Comparison of ENCODE assay signal across 12 cellular contexts in the genomic region with DNA sequence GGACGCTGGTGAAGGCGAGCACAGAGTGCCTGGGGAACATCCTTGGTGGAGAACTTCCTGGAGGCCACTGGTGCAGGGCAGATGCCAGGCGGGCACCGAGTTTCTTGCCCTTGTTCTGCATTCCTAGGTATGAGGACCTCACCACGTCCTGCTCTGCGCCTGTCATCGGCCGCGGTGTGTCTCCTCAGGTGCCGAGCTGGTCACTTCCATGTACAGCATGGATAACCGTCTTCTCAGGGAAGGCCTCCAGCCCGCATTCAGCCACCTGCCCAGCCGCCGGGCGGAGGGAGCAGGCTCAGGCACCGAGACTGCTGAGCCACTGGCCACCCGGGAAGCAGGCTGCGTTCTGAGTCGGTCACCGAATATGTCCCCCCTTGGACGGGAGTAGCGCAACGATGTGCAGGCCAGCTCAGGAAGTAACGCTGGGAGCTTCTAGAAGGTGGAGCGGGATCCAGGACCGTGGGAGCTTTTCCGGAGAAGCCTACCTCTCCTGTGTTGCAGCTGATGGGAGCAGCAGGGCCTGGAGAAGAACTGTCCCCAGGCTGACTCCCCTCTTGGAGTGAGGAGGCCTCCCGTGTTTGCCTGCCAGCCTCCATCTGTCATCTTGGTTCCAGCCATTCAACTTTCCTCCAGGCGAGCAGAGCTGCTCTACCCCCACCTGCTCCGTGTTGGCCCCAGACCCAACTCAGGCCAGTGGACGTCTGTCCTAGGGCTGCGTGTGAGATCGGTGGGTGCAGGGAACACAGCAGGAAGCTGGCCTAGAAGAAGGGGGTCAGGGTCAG. TPM values are rescaled to one million over a fixed set of nuclear protein-coding genes. Genes with fewer than 3 reads are reported as not detected.
DNase-seq lines count a peak whose midpoint lies in the region; ATAC-seq and TF ChIP-seq lines count a peak whose summit lies in the region.
"Had no signal": no experiment of that assay in that cellular context is flagged by ENCODE, and none has a peak within 500 bp of the region (broad histone marks: within the 10 kb centered on the region; RNA-seq: fewer than 3 reads in every experiment).

No MANE protein-coding gene starts in this region.

- POLR2A ChIA-PET in HCT116 (lab: Charles Lee): no interaction called here

- intact Hi-C loops in HCT116 (cut with micrococcal nuclease): no loop called here

- WGBS in neuronal stem cell (ENCODE audit: extremely low coverage in 2 of 2, insufficient read length in 2 of 2, insufficient replicate concordance in 1 of 2), 2 donors: no CpG with 5 or more reads among the region's 33 CpGs

- H3K23ac ChIP-seq in neuronal stem cell (ENCODE audit: low read depth, low read length, poor library complexity): peak overlapping the region; percentile 47

- H3K36me3 ChIP-seq in HCT116 (ENCODE audit: control insufficient read depth in 1 of 2, insufficient read depth in 2 of 2, low read length in 2 of 2) (peaks cover 8 to 19% of the 10 kb centered on the region in 2 experiments; a peak in 3 of 4 replicates), neuronal stem cell (replicated peaks in 1 of 2; ENCODE audit: control insufficient read depth in 2 of 2, insufficient read depth in 2 of 2, low read length in 2 of 2) (peaks cover 15 to 25% of the 10 kb centered on the region in 2 donors)
- H3K36me3 ChIP-seq: transverse colon had no signal

- TSS peak; percentile 10 for BruUV-seq in HCT116 (replicated peaks; lab: Mats Ljungman, UMichigan)

- H4K20me1 ChIP-seq in HCT116 (ENCODE audit: insufficient read depth): no peaks in the 10 kb centered on the region; the same call in 1 of the 2 replicates

- H3K27me3 Mint-ChIP-seq in T-helper 1 cell treated with Interleukin-12 subunit alpha and Interleukin-12 subunit beta and Interleukin-4 antibody, amounts not matched to agents 30 μg/mL and 1 μg/mL, for 36 hours (ENCODE audit: low read depth): peaks cover 49% of the 10 kb centered on the region

- H3K9ac ChIP-seq in HCT116 (ENCODE audit: low read length) (no peak overlapping the region), neuronal stem cell (ENCODE audit: low read depth, low read length, poor library complexity) (no peak overlapping the region)

- H2BK12ac ChIP-seq in neuronal stem cell (ENCODE audit: low read length): peak overlapping the region; percentile 42

- H4K91ac ChIP-seq in neuronal stem cell (ENCODE audit: low read depth, low read length, poor library complexity): no peak overlapping the region

- H2BK5ac ChIP-seq in neuronal stem cell (ENCODE audit: low read length): peak overlapping the region; percentile 87

- no peak for ATAC-seq in HCT116
- ATAC-seq in GM18858 (IDR thresholded peaks at IDR 0.05; ENCODE audit: unreplicated experiment): no peak
- ATAC-seq: activated CD4-positive, CD25-positive, alpha-beta regulatory T cell treated with anti-CD3 and anti-CD28 coated beads, Interleukin-2, amount 50 U/mL, for 24 hours had no signal

- no peaks in the 10 kb centered on the region for H3K36me3 Mint-ChIP-seq in T-helper 1 cell treated with Interleukin-12 subunit alpha and Interleukin-12 subunit beta and Interleukin-4 antibody, amounts not matched to agents 30 μg/mL and 1 μg/mL, for 36 hours (ENCODE audit: low read depth)

- H3K9me3 Mint-ChIP-seq in T-helper 1 cell treated with Interleukin-12 subunit alpha and Interleukin-12 subunit beta and Interleukin-4 antibody, amounts not matched to agents 30 μg/mL and 1 μg/mL, for 36 hours: no peaks in the 10 kb centered on the region

- peak overlapping the region; percentile 69 for H3K4me3 Mint-ChIP-seq in T-helper 1 cell treated with Interleukin-12 subunit alpha and Interleukin-12 subunit beta and Interleukin-4 antibody, amounts not matched to agents 30 μg/mL and 1 μg/mL, for 36 hours

- no peak overlapping the region for H3K4ac ChIP-seq in neuronal stem cell (ENCODE audit: low read length)

- DNase-seq in T-helper 1 cell: no peak
- DNase-seq in HCT116 (ENCODE audit: low read depth, low spot score): no peak
- DNase-seq in neuronal stem cell (ENCODE audit: low spot score): no peak
- no peak for DNase-seq in activated effector memory CD4-positive, alpha-beta T cell treated with Interleukin-2 at 50 U/mL for 16 hours
- DNase-seq in NCI-H2081 (lab: John Stamatoyannopoulos, UW): no peak
- DNase-seq: erythroblast, NCI-H1417, transverse colon had no signal

- no peaks in the 10 kb centered on the region for H3K9me2 ChIP-seq in HCT116 (ENCODE audit: insufficient read depth)

- TF ChIP-seq CTCF in HCT116 (IDR thresholded peaks at IDR 0.05 in 2 of 3, conservative IDR thresholded peaks at IDR 0.05 in 1 of 3; ENCODE audit: borderline replicate concordance in 1 of 3, insufficient read depth in 1 of 3, low read depth in 2 of 3, low read length in 2 of 3): no peak

- RAD21 ChIA-PET in HCT116 (lab: Charles Lee; ENCODE audit: low non-redundant PET in 1 of 2, low total read pairs in 2 of 2, uncharacterized antibody in 2 of 2, unreplicated experiment in 2 of 2): no interaction called here

- no peak for TF ChIP-seq RAD21 in HCT116 (IDR thresholded peaks at IDR 0.05; ENCODE audit: low read depth)

- no peak overlapping the region for H2AFZ ChIP-seq in HCT116 (ENCODE audit: low read depth, low read length, poor library complexity, severe bottlenecking)
- H2AFZ ChIP-seq in neuronal stem cell (ENCODE audit: low read length): no peak overlapping the region

- H4K8ac ChIP-seq in neuronal stem cell (ENCODE audit: low read depth, low read length): no peak overlapping the region

- no peak overlapping the region for H3K27ac Mint-ChIP-seq in T-helper 1 cell treated with Interleukin-12 subunit alpha and Interleukin-12 subunit beta and Interleukin-4 antibody, amounts not matched to agents 30 μg/mL and 1 μg/mL, for 36 hours

- H3K18ac ChIP-seq in neuronal stem cell (ENCODE audit: low read length): no peak overlapping the region

- H3K4me1 Mint-ChIP-seq in T-helper 1 cell treated with Interleukin-12 subunit alpha and Interleukin-12 subunit beta and Interleukin-4 antibody, amounts not matched to agents 30 μg/mL and 1 μg/mL, for 36 hours (ENCODE audit: low read depth): peaks cover 7% of the 10 kb centered on the region

- H3K27ac ChIP-seq in HCT116 (ENCODE audit: low read depth, low read length) (no peak overlapping the region), cingulate gyrus (ENCODE audit: low read depth, low read length) (peak overlapping the region; percentile 23), neuronal stem cell (replicated peaks; ENCODE audit: low read length) (no peak overlapping the region)

- peak overlapping the region; percentile 71 for H2AK5ac ChIP-seq in neuronal stem cell (ENCODE audit: low read depth, low read length)

- H3K79me1 ChIP-seq in neuronal stem cell (ENCODE audit: low read depth, low read length): peaks cover 13% of the 10 kb centered on the region

- H3K27me3 ChIP-seq in HCT116 (ENCODE audit: insufficient read depth, low read length): no peaks in the 10 kb centered on the region
- peaks cover 0 to 3% (median 0%) of the 10 kb centered on the region in 3 experiments for H3K27me3 ChIP-seq in neuronal stem cell (ENCODE audit: control insufficient read depth in 3 of 3, insufficient read depth in 3 of 3, low read depth in 1 of 3, low read length in 3 of 3)

- H3K9me3 ChIP-seq in HCT116 (ENCODE audit: control insufficient read depth in 1 of 2, insufficient read depth in 1 of 2, low read depth in 1 of 2, low read length in 2 of 2) (no peaks in the 10 kb centered on the region), neuronal stem cell (replicated peaks in 1 of 2; ENCODE audit: control insufficient read depth in 2 of 2, insufficient read depth in 1 of 2, low read depth in 1 of 2, low read length in 2 of 2) (no peaks in the 10 kb centered on the region)
- H3K9me3 ChIP-seq: transverse colon had no signal

- H3K4me2 ChIP-seq in HCT116 (ENCODE audit: low read length) (no peak overlapping the region), neuronal stem cell (ENCODE audit: insufficient read depth, low read length, poor library complexity, severe bottlenecking) (peak overlapping the region; percentile 11)

- H3K14ac ChIP-seq in neuronal stem cell (ENCODE audit: low read length): peak overlapping the region; percentile 27

- H3K4me3 ChIP-seq in HCT116 (replicated peaks in 1 of 2; ENCODE audit: low read depth in 1 of 2, low read length in 2 of 2) (no peak overlapping the region), neuronal stem cell (ENCODE audit: low read length in 2 of 2) (peak overlapping the region; percentile 16 to 87)

- H3K4me1 ChIP-seq in HCT116 (ENCODE audit: control insufficient read depth in 1 of 2, insufficient read depth in 2 of 2, low read length in 2 of 2): peaks cover 27 to 31% of the 10 kb centered on the region in 2 experiments
- H3K4me1 ChIP-seq in neuronal stem cell (ENCODE audit: control insufficient read depth in 2 of 2, insufficient read depth in 1 of 2, low read depth in 1 of 2, low read length in 2 of 2): peaks cover 19 to 29% of the 10 kb centered on the region in 2 donors

- CTCF ChIA-PET in HCT116 (lab: Charles Lee): interaction anchor here (1.5 kb wide), 1 partner anchor 9 kb away, joined by 4 read pairs; no protein-coding TSS in a partner anchor

- H2BK15ac ChIP-seq in neuronal stem cell (ENCODE audit: low read length): no peak overlapping the region

- H3K79me2 ChIP-seq in HCT116 (ENCODE audit: insufficient read depth, low read length): peaks cover 25% of the 10 kb centered on the region

- no peak for TF ChIP-seq POLR2A in HCT116 (IDR thresholded peaks at IDR 0.05; ENCODE audit: borderline replicate concordance, extremely low read depth, insufficient read depth, insufficient read length)

- H2BK120ac ChIP-seq in neuronal stem cell (ENCODE audit: low read depth, low read length): no peak overlapping the region

TF ChIP-seq in HCT116, 20 proteins besides CTCF, POLR2A, EP300 and RAD21:
- no peak for TF ChIP-seq SRF (IDR thresholded peaks at IDR 0.05; ENCODE audit: low read depth)

RNA-seq across cellular contexts. Expression of a gene that starts 2.1 kb away (rescaled TPM):
- total RNA-seq in HCT116 (2021; ENCODE audit: unreplicated experiment): 105 TPM
- polyA plus RNA-seq in HCT116 (2012): 93.4 and 95.1 TPM in 2 replicates
- 30.9 TPM for polyA plus RNA-seq in neuronal stem cell (2013, experiment 1 of 2)
- 31.6 TPM for polyA plus RNA-seq in neuronal stem cell (2013, experiment 2 of 2)

RNA-seq across cellular contexts. Expression of a gene that starts 41.2 kb away (rescaled TPM):
- 22.0 TPM for total RNA-seq in HCT116 (2021; ENCODE audit: unreplicated experiment)
- polyA plus RNA-seq in HCT116 (2012): 14.7 and 15.2 TPM in 2 replicates
- polyA plus RNA-seq in neuronal stem cell (2013, experiment 1 of 2): 14.3 TPM
- 13.1 TPM for polyA plus RNA-seq in neuronal stem cell (2013, experiment 2 of 2)

Comparison
In these comparisons a context has a peak if more than half of its experiments do, and no peak if none do; other contexts are left out.
1. H3K4me3 ChIP-seq: peak in neuronal stem cell (2 of 2); none in HCT116 (0 of 2).